In genomic region chr2:9441556-9441955, GRCh38 we compare ENCODE assay signal across 19 cellular contexts.
"Had no signal": no experiment of that assay in that cellular context is flagged by ENCODE, and none has a peak within 500 bp of the region (broad histone marks: within the 10 kb centered on the region; RNA-seq: fewer than 3 reads in every experiment).

No MANE protein-coding gene starts in this region.

- H3K4me3 ChIP-seq: pancreas, transverse colon, vagina had no signal

- H3K27ac Mint-ChIP-seq: activated CD4-positive, alpha-beta memory T cell treated with anti-CD3 and anti-CD28 coated beads for 36 hours; activated CD8-positive, alpha-beta memory T cell treated with anti-CD3 and anti-CD28 coated beads, Interleukin-2, amount 10 ng/mL, durations not matched to agents 7 days and 5 days; activated naive CD4-positive, alpha-beta T cell treated with anti-CD3 and anti-CD28 coated beads, Interleukin-2, amount 50 U/mL, for 24 hours; activated T-cell treated with anti-CD3 and anti-CD28 coated beads, Interleukin-2, amount 50 U/mL, for 24 hours; dendritic cell treated with granulocyte-macrophage colony-stimulating factor and Interleukin-4, amounts not matched to agents 40 ng/mL and 50 ng/mL, for 4 days; effector memory CD8-positive, alpha-beta T cell; stimulated activated memory B cell treated with anti-CD40 and anti-IgM and Interleukin-4, amounts not matched to agents 10 μg/mL and 1 μg/mL and 100 μg/mL, for 72 hours had no signal

- H3K27me3 Mint-ChIP-seq: activated CD4-positive, alpha-beta memory T cell treated with anti-CD3 and anti-CD28 coated beads for 36 hours; activated CD8-positive, alpha-beta memory T cell treated with anti-CD3 and anti-CD28 coated beads, Interleukin-2, amount 10 ng/mL, durations not matched to agents 7 days and 5 days; activated naive CD4-positive, alpha-beta T cell treated with anti-CD3 and anti-CD28 coated beads, Interleukin-2, amount 50 U/mL, for 24 hours; activated T-cell treated with anti-CD3 and anti-CD28 coated beads, Interleukin-2, amount 50 U/mL, for 24 hours; dendritic cell treated with granulocyte-macrophage colony-stimulating factor and Interleukin-4, amounts not matched to agents 40 ng/mL and 50 ng/mL, for 4 days; effector memory CD8-positive, alpha-beta T cell; stimulated activated memory B cell treated with anti-CD40 and anti-IgM and Interleukin-4, amounts not matched to agents 10 μg/mL and 1 μg/mL and 100 μg/mL, for 72 hours had no signal

- ATAC-seq: activated CD8-positive, alpha-beta memory T cell treated with anti-CD3 and anti-CD28 coated beads, Interleukin-2, amount 10 ng/mL, durations not matched to agents 7 days and 5 days; effector memory CD8-positive, alpha-beta T cell; pancreas; SK-N-SH treated with all-trans-retinoic acid at 6 μM for 48 hours; stimulated activated memory B cell treated with anti-CD40 and anti-IgM and Interleukin-4, amounts not matched to agents 10 μg/mL and 1 μg/mL and 100 μg/mL, for 72 hours had no signal

- H3K4me3 Mint-ChIP-seq: activated CD4-positive, alpha-beta memory T cell treated with anti-CD3 and anti-CD28 coated beads for 36 hours; activated CD8-positive, alpha-beta memory T cell treated with anti-CD3 and anti-CD28 coated beads, Interleukin-2, amount 10 ng/mL, durations not matched to agents 7 days and 5 days; activated naive CD4-positive, alpha-beta T cell treated with anti-CD3 and anti-CD28 coated beads, Interleukin-2, amount 50 U/mL, for 24 hours; activated T-cell treated with anti-CD3 and anti-CD28 coated beads, Interleukin-2, amount 50 U/mL, for 24 hours; dendritic cell treated with granulocyte-macrophage colony-stimulating factor and Interleukin-4, amounts not matched to agents 40 ng/mL and 50 ng/mL, for 4 days; effector memory CD8-positive, alpha-beta T cell; stimulated activated memory B cell treated with anti-CD40 and anti-IgM and Interleukin-4, amounts not matched to agents 10 μg/mL and 1 μg/mL and 100 μg/mL, for 72 hours had no signal

- H3K4me1 Mint-ChIP-seq: activated naive CD4-positive, alpha-beta T cell treated with anti-CD3 and anti-CD28 coated beads, Interleukin-2, amount 50 U/mL, for 24 hours; stimulated activated memory B cell treated with anti-CD40 and anti-IgM and Interleukin-4, amounts not matched to agents 10 μg/mL and 1 μg/mL and 100 μg/mL, for 72 hours had no signal

- H3K9me3 Mint-ChIP-seq: activated CD4-positive, alpha-beta memory T cell treated with anti-CD3 and anti-CD28 coated beads for 36 hours; activated naive CD4-positive, alpha-beta T cell treated with anti-CD3 and anti-CD28 coated beads, Interleukin-2, amount 50 U/mL, for 24 hours; activated T-cell treated with anti-CD3 and anti-CD28 coated beads, Interleukin-2, amount 50 U/mL, for 24 hours; dendritic cell treated with granulocyte-macrophage colony-stimulating factor and Interleukin-4, amounts not matched to agents 40 ng/mL and 50 ng/mL, for 4 days; effector memory CD8-positive, alpha-beta T cell; stimulated activated memory B cell treated with anti-CD40 and anti-IgM and Interleukin-4, amounts not matched to agents 10 μg/mL and 1 μg/mL and 100 μg/mL, for 72 hours had no signal

- DNase-seq: activated CD4-positive, alpha-beta memory T cell treated with anti-CD3 and anti-CD28 coated beads for 36 hours; activated CD8-positive, alpha-beta memory T cell treated with anti-CD3 and anti-CD28 coated beads, Interleukin-2, amount 10 ng/mL, durations not matched to agents 7 days and 5 days; activated effector memory CD4-positive, alpha-beta T cell treated with anti-CD3 and anti-CD28 coated beads, Interleukin-2, amount 50 U/mL, for 16 hours; activated T-cell treated with anti-CD3 and anti-CD28 coated beads, Interleukin-2, amount 50 U/mL, for 24 hours; amygdala; cerebellar nuclear complex; effector memory CD8-positive, alpha-beta T cell; hippocampal formation; kidney glomerular epithelial cell; pancreas; stimulated activated CD4-positive, alpha-beta T cell treated with anti-CD3 and anti-CD28 coated beads, Interleukin-2, amount 100 ng/mL, for 48 hours; transverse colon; WERI-Rb-1 had no signal

- H3K27ac ChIP-seq: epithelial cell of prostate, pancreas, transverse colon, vagina, WERI-Rb-1 had no signal
